In genomic region chr22:39098026-39098425, GRCh38 we compare ENCODE assay signal across 12 cellular contexts. TPM values are rescaled to one million over a fixed set of nuclear protein-coding genes. Genes with fewer than 3 reads are reported as not detected.
A peak's percentile ranks its signal among the peaks of the same experiment; 100 is the strongest.
DNase-seq lines count a peak whose midpoint lies in the region; ATAC-seq and TF ChIP-seq lines count a peak whose summit lies in the region.
"Had no signal": no experiment of that assay in that cellular context is flagged by ENCODE, and none has a peak within 500 bp of the region (broad histone marks: within the 10 kb centered on the region; RNA-seq: fewer than 3 reads in every experiment).

No MANE protein-coding gene starts in this region.

- no peaks in the 10 kb centered on the region for H3K27me3 ChIP-seq in SJCRH30
- H3K27me3 ChIP-seq: body of pancreas had no signal

- H3K4me1 ChIP-seq in mucosa of descending colon (ENCODE audit: low read depth): no peaks in the 10 kb centered on the region
- H3K4me1 ChIP-seq in SJCRH30: no peaks in the 10 kb centered on the region
- H3K4me1 ChIP-seq: body of pancreas had no signal

- TF ChIP-seq CTCF in activated CD8-positive, alpha-beta T cell treated with anti-CD3 and anti-CD28 coated beads for 36 hours (IDR thresholded peaks at IDR 0.05): no peak
- no peak for TF ChIP-seq CTCF in mucosa of descending colon (IDR thresholded peaks at IDR 0.05)

- no peak overlapping the region for H3K27ac ChIP-seq in SJCRH30
- H3K27ac ChIP-seq: body of pancreas had no signal

- intact Hi-C loops in activated CD8-positive, alpha-beta T cell treated with anti-CD3 and anti-CD28 coated beads for 36 hours (cut with micrococcal nuclease): no loop called here
- intact Hi-C loops in mucosa of descending colon (cut with DNase I, micrococcal nuclease): no loop called here

- H3K9me3 ChIP-seq in mucosa of descending colon (no peaks in the 10 kb centered on the region), SJCRH30 (replicated peaks) (no peaks in the 10 kb centered on the region)
- H3K9me3 ChIP-seq: body of pancreas had no signal

- CTCF ChIA-PET in activated CD8-positive, alpha-beta T cell treated with anti-CD3 and anti-CD28 coated beads for 36 hours (lab: Charles Lee): interaction anchor here (1.4 to 2.6 kb wide), 5 partner anchors 10 to 37 kb away, joined by 4 to 10 read pairs (median 8); no protein-coding TSS in a partner anchor

- ATAC-seq in GM18907 (IDR thresholded peaks at IDR 0.05; ENCODE audit: unreplicated experiment) (peak; percentile 36), mucosa of descending colon (peak; percentile 6), HG03159 (IDR thresholded peaks at IDR 0.05; ENCODE audit: unreplicated experiment) (no peak), GM19351 (IDR thresholded peaks at IDR 0.05; ENCODE audit: unreplicated experiment) (no peak), HG02588 (IDR thresholded peaks at IDR 0.05; ENCODE audit: unreplicated experiment) (no peak)
- no peak for ATAC-seq in activated CD8-positive, alpha-beta T cell treated with anti-CD3 and anti-CD28 coated beads for 36 hours
- ATAC-seq: body of pancreas had no signal

- peaks cover 73% of the 10 kb centered on the region for H3K4me1 Mint-ChIP-seq in activated CD8-positive, alpha-beta T cell treated with anti-CD3 and anti-CD28 coated beads for 36 hours (ENCODE audit: low read depth)

- H3K36me3 ChIP-seq in mucosa of descending colon (ENCODE audit: low read depth): no peaks in the 10 kb centered on the region
- H3K36me3 ChIP-seq in SJCRH30: no peaks in the 10 kb centered on the region

- no peaks in the 10 kb centered on the region for H3K36me3 Mint-ChIP-seq in activated CD8-positive, alpha-beta T cell treated with anti-CD3 and anti-CD28 coated beads for 36 hours (ENCODE audit: low read depth)

- H3K9me3 Mint-ChIP-seq in activated CD8-positive, alpha-beta T cell treated with anti-CD3 and anti-CD28 coated beads for 36 hours: no peaks in the 10 kb centered on the region

- H3K27me3 Mint-ChIP-seq in activated CD8-positive, alpha-beta T cell treated with anti-CD3 and anti-CD28 coated beads for 36 hours: no peaks in the 10 kb centered on the region

- DNase-seq in D341Med (ENCODE audit: low spot score) (peak; percentile 15), mucosa of descending colon (no peak), SJCRH30 (no peak)
- peak; percentile 32 for DNase-seq in activated CD8-positive, alpha-beta T cell treated with anti-CD3 and anti-CD28 coated beads for 36 hours
- DNase-seq: body of pancreas, DMS53 had no signal

- peak overlapping the region; percentile 92 for H3K27ac Mint-ChIP-seq in activated CD8-positive, alpha-beta T cell treated with anti-CD3 and anti-CD28 coated beads for 36 hours

- peak overlapping the region; percentile 74 for H3K4me3 Mint-ChIP-seq in activated CD8-positive, alpha-beta T cell treated with anti-CD3 and anti-CD28 coated beads for 36 hours

- POLR2A ChIA-PET in activated CD8-positive, alpha-beta T cell treated with anti-CD3 and anti-CD28 coated beads for 36 hours (lab: Charles Lee): interaction anchor here (0.6 to 1.6 kb wide), 3 partner anchors 12 to 227 kb away, joined by 3 to 5 read pairs (median 3); no protein-coding TSS in a partner anchor

- H3K4me3 ChIP-seq in mucosa of descending colon: no peak overlapping the region
- no peak overlapping the region for H3K4me3 ChIP-seq in SJCRH30
- H3K4me3 ChIP-seq: body of pancreas had no signal

RNA-seq across cellular contexts. Expression of gene APOBEC3H, which starts 1.0 kb away (rescaled TPM):
- 1 to 10 TPM; 6.8 to 7.1 TPM for total RNA-seq in activated CD8-positive, alpha-beta T cell treated with anti-CD3 and anti-CD28 coated beads for 36 hours
- under 1 TPM in 1 of 3 donors, not detected in 2; 0.51 TPM for total RNA-seq in mucosa of descending colon
- total RNA-seq in SJCRH30 (2014; rRNA removed; shearing (Covaris generic)): not detected in 2 replicates
- total RNA-seq: body of pancreas, fibroblast of villous mesenchyme, urinary bladder had no signal

RNA-seq across cellular contexts. Expression of gene APOBEC3G, which starts 21.0 kb away (rescaled TPM):
- 10 to 100 TPM; 66.0 to 66.5 TPM for total RNA-seq in activated CD8-positive, alpha-beta T cell treated with anti-CD3 and anti-CD28 coated beads for 36 hours
- total RNA-seq in mucosa of descending colon: 1 to 10 TPM; 5.7 to 6.2 (median 6.1) TPM
- not detected in 2 replicates for total RNA-seq in SJCRH30 (2014; rRNA removed; shearing (Covaris generic))

RNA-seq across cellular contexts. Expression of gene CBX7, which starts 54.5 kb away (rescaled TPM):
- 10 to 100 TPM; 23.6 to 25.0 TPM for total RNA-seq in activated CD8-positive, alpha-beta T cell treated with anti-CD3 and anti-CD28 coated beads for 36 hours
- 100 to 1,000 TPM in 1 of 3 donors, 10 to 100 TPM in 2; 23.6 to 125 (median 29.2) TPM for total RNA-seq in mucosa of descending colon
- total RNA-seq in SJCRH30 (2014; rRNA removed; shearing (Covaris generic)): 0.35 and 0.65 TPM in 2 replicates

RNA-seq across cellular contexts. Expression of gene APOBEC3F, which starts 57.4 kb away (rescaled TPM):
- total RNA-seq in activated CD8-positive, alpha-beta T cell treated with anti-CD3 and anti-CD28 coated beads for 36 hours: 10 to 100 TPM; 20.7 to 25.0 TPM
- 10 to 100 TPM in 1 of 3 donors, 1 to 10 TPM in 2; 7.4 to 14.1 (median 8.8) TPM for total RNA-seq in mucosa of descending colon
- total RNA-seq in SJCRH30 (2014; rRNA removed; shearing (Covaris generic)): not detected in 2 replicates

Comparison
In these comparisons a context has a peak if more than half of its experiments do, and no peak if none do; other contexts are left out.
1. DNase-seq: peak in D341Med (single experiment) and activated CD8-positive, alpha-beta T cell treated with anti-CD3 and anti-CD28 coated beads for 36 hours (single experiment); none in mucosa of descending colon (0 of 3) and SJCRH30 (0 of 2).
2. ATAC-seq: peak in GM18907 (single experiment) and mucosa of descending colon (single experiment); none in activated CD8-positive, alpha-beta T cell treated with anti-CD3 and anti-CD28 coated beads for 36 hours (single experiment), HG03159 (single experiment), GM19351 (single experiment) and HG02588 (single experiment).
3. RNA of gene APOBEC3G, which starts 21.0 kb away (total RNA-seq): 66.0 to 66.5 TPM in activated CD8-positive, alpha-beta T cell treated with anti-CD3 and anti-CD28 coated beads for 36 hours; 5.7 to 6.2 TPM in mucosa of descending colon and not detected in SJCRH30; every median in the first group is over 4 times any median in the second.
4. RNA of gene CBX7, which starts 54.5 kb away (total RNA-seq): 23.6 to 125 TPM in mucosa of descending colon and 23.6 to 25.0 TPM in activated CD8-positive, alpha-beta T cell treated with anti-CD3 and anti-CD28 coated beads for 36 hours; 0.35 to 0.65 TPM in SJCRH30; every median in the first group is over 10 times any median in the second.